Comparison of ENCODE assay signal across 8 cellular contexts in genomic region chr12:56118688-56119045, GRCh38. TPM values are rescaled to one million over a fixed set of nuclear protein-coding genes. Genes with fewer than 3 reads are reported as not detected.
DNase-seq lines count a peak whose midpoint lies in the region; ATAC-seq, FAIRE-seq and TF ChIP-seq lines count a peak whose summit lies in the region.

No MANE protein-coding gene starts in this region.

- TF ChIP-seq CTCF in CD14-positive monocyte (IDR thresholded peaks at IDR 0.05), result no peak
- TF ChIP-seq CTCF in H9 (conservative IDR thresholded peaks at IDR 0.05), result no peak
- no peak for TF ChIP-seq CTCF in activated CD8-positive, alpha-beta T cell treated with anti-CD3 and anti-CD28 coated beads for 36 hours (IDR thresholded peaks at IDR 0.05)
- no peak for TF ChIP-seq CTCF in keratinocyte (optimal IDR thresholded peaks at IDR 0.05 in 1 of 3, IDR thresholded peaks at IDR 0.05 in 1 of 3, conservative IDR thresholded peaks at IDR 0.05 in 1 of 3; ENCODE audit: extremely low read depth in 1 of 3, insufficient read depth in 2 of 3, low read length in 3 of 3)
- no peak for TF ChIP-seq CTCF in thyroid gland (IDR thresholded peaks at IDR 0.05)
- no peak for TF ChIP-seq CTCF in omental fat pad (IDR thresholded peaks at IDR 0.05)

- H4K8ac ChIP-seq in H9 (replicated peaks; ENCODE audit: insufficient read length, low read depth, low read length), result no peak overlapping the region

- no peaks in the 10 kb centered on the region for H3K9me1 ChIP-seq in keratinocyte (ENCODE audit: control insufficient read depth, extremely low read depth, insufficient read depth, low read length)

- peaks cover 44% of the 10 kb centered on the region for H3K4me1 Mint-ChIP-seq in CD14-positive monocyte
- peaks cover 25 to 27% of the 10 kb centered on the region in 2 experiments for H3K4me1 Mint-ChIP-seq in H9
- peaks cover 23% of the 10 kb centered on the region for H3K4me1 Mint-ChIP-seq in activated CD8-positive, alpha-beta T cell treated with anti-CD3 and anti-CD28 coated beads for 36 hours (ENCODE audit: low read depth)

- H3K27ac Mint-ChIP-seq in CD14-positive monocyte, result peak overlapping the region; percentile 96 to 100 (median 99)
- H3K27ac Mint-ChIP-seq in H9, result peak overlapping the region; percentile 74 to 99 (median 94)
- peak overlapping the region; percentile 100 for H3K27ac Mint-ChIP-seq in activated CD8-positive, alpha-beta T cell treated with anti-CD3 and anti-CD28 coated beads for 36 hours

- H3K4ac ChIP-seq in H9 (ENCODE audit: low read depth, low read length), result no peak overlapping the region

- ATAC-seq in activated CD8-positive, alpha-beta T cell treated with anti-CD3 and anti-CD28 coated beads for 36 hours, result peak; percentile 0
- no peak for ATAC-seq in omental fat pad (ENCODE audit: low FRiP score)

- H3K4me3 Mint-ChIP-seq in CD14-positive monocyte (peak overlapping the region; percentile 95 to 98), H9 (peak overlapping the region; percentile 97 to 98)
- H3K4me3 Mint-ChIP-seq in activated CD8-positive, alpha-beta T cell treated with anti-CD3 and anti-CD28 coated beads for 36 hours, result peak overlapping the region; percentile 89

- H2BK5ac ChIP-seq in H9 (ENCODE audit: insufficient read length, low read length), result no peak overlapping the region

- FAIRE-seq in keratinocyte (lab: Jason Lieb, UNC), result no peak

- H3K4me1 ChIP-seq in H9 (ENCODE audit: insufficient read depth, low read length) (no peaks in the 10 kb centered on the region; the same call in 1 of the 2 replicates), keratinocyte (ENCODE audit: control insufficient read depth, extremely low read depth, insufficient read depth, low read length) (peaks cover 26% of the 10 kb centered on the region), thyroid gland (peaks cover 14 to 19% of the 10 kb centered on the region in 2 donors)

- no peak overlapping the region for H2BK120ac ChIP-seq in H9 (ENCODE audit: low read depth, low read length, poor library complexity, severe bottlenecking)

- H3K27me3 ChIP-seq in H9 (ENCODE audit: insufficient read depth, low read length) (no peaks in the 10 kb centered on the region), keratinocyte (ENCODE audit: control insufficient read depth, extremely low read depth, insufficient read depth, low read length) (no peaks in the 10 kb centered on the region), thyroid gland (no peaks in the 10 kb centered on the region)

- dilution Hi-C loops in keratinocyte (cut with MboI; ENCODE audit: extremely low pct_ligation_motif_present, low sequenced_read_pairs), result no loop called here

- CTCF ChIA-PET in activated CD8-positive, alpha-beta T cell treated with anti-CD3 and anti-CD28 coated beads for 36 hours (lab: Charles Lee), result interaction anchor here (0.7 to 5.3 kb wide), 31 partner anchors 10 to 473 kb away, joined by 3 to 91 read pairs (median 5); partner anchors contain the start of genes ANKRD52, COQ10A, ESYT1 and MYL6

- H2BK20ac ChIP-seq in H9 (ENCODE audit: low read depth, low read length, poor library complexity, severe bottlenecking), result no peak overlapping the region

- POLR2A ChIA-PET in activated CD8-positive, alpha-beta T cell treated with anti-CD3 and anti-CD28 coated beads for 36 hours (lab: Charles Lee), result interaction anchor here (0.6 to 5.9 kb wide), 19 partner anchors 10 to 191 kb away, joined by 3 to 162 read pairs (median 10); partner anchors contain the start of genes ANKRD52, ERBB3, ESYT1 and MYL6

- no peak overlapping the region for H2AFZ ChIP-seq in H9 (ENCODE audit: low read length)
- H2AFZ ChIP-seq in keratinocyte (ENCODE audit: control insufficient read depth, low read length), result peak overlapping the region; percentile 18

- peak overlapping the region; percentile 70 for H3K4me2 ChIP-seq in H9 (ENCODE audit: insufficient read depth, insufficient read length, low read length)
- H3K4me2 ChIP-seq in keratinocyte (ENCODE audit: control insufficient read depth, extremely low read depth, insufficient read depth, low read depth, low read length), result peak overlapping the region; percentile 93

- H3K36me3 ChIP-seq in keratinocyte (ENCODE audit: control insufficient read depth in 2 of 2, extremely low read depth in 1 of 2, insufficient read depth in 2 of 2, low read length in 2 of 2) (peaks cover 5 to 30% of the 10 kb centered on the region in 2 experiments), thyroid gland (peaks cover 12% of the 10 kb centered on the region in 2 donors)

- no peak overlapping the region for H4K91ac ChIP-seq in H9 (ENCODE audit: insufficient read length, low read depth, low read length)

- H3K9ac ChIP-seq in H9 (ENCODE audit: extremely low read depth, insufficient read length, low read length), result peak overlapping the region; percentile 61
- H3K9ac ChIP-seq in keratinocyte (ENCODE audit: control insufficient read depth, extremely low read depth, insufficient read depth, low read length), result peak overlapping the region; percentile 77

- no peak overlapping the region for H3K56ac ChIP-seq in H9 (ENCODE audit: insufficient read length, low read depth, low read length)

- no peak overlapping the region for H3K14ac ChIP-seq in H9 (ENCODE audit: insufficient read depth, low read length)

- no peak overlapping the region for H2AK5ac ChIP-seq in H9 (ENCODE audit: insufficient read length, low read length)

- H4K5ac ChIP-seq in H9 (ENCODE audit: insufficient read length, low read depth, low read length), result no peak overlapping the region

- H3K9me3 ChIP-seq in H9 (ENCODE audit: control insufficient read depth, low read depth, low read length) (no peaks in the 10 kb centered on the region), keratinocyte (ENCODE audit: control insufficient read depth, low read depth, low read length) (no peaks in the 10 kb centered on the region), thyroid gland (no peaks in the 10 kb centered on the region)

- H3K36me3 Mint-ChIP-seq in CD14-positive monocyte (peaks cover 30 to 39% of the 10 kb centered on the region in 2 donors), H9 (ENCODE audit: insufficient read depth in 1 of 3, low read depth in 3 of 3) (peaks cover 30 to 51% (median 40%) of the 10 kb centered on the region in 3 experiments)
- peaks cover 41% of the 10 kb centered on the region for H3K36me3 Mint-ChIP-seq in activated CD8-positive, alpha-beta T cell treated with anti-CD3 and anti-CD28 coated beads for 36 hours (ENCODE audit: low read depth)

- H3T11ph ChIP-seq in H9 (ENCODE audit: low read length), result no peak overlapping the region

- no peaks in the 10 kb centered on the region for H3K79me1 ChIP-seq in H9 (ENCODE audit: insufficient read depth, low read depth, low read length, poor library complexity, severe bottlenecking)

- H3K27ac ChIP-seq in H9 (ENCODE audit: insufficient read length, low read depth, low read length), result no peak overlapping the region
- H3K27ac ChIP-seq in keratinocyte (ENCODE audit: control insufficient read depth, insufficient read depth, low read length), result peak overlapping the region; percentile 66
- peak overlapping the region; percentile 77 to 94 (median 87) for H3K27ac ChIP-seq in thyroid gland

- DNase-seq in CD14-positive monocyte (ENCODE audit: low spot score), result peak; percentile 54
- no peak for DNase-seq in H9
- DNase-seq in activated CD8-positive, alpha-beta T cell treated with anti-CD3 and anti-CD28 coated beads for 36 hours, result no peak
- DNase-seq in keratinocyte (ENCODE audit: low read depth, low spot score), result no peak
- DNase-seq in thyroid gland, result no peak
- DNase-seq in omental fat pad (ENCODE audit: low spot score), result no peak
- no peak for DNase-seq in activated CD4-positive, alpha-beta T cell treated with anti-CD3 and anti-CD28 coated beads, Interleukin-2, amount 50 U/mL, for 48 hours
- DNase-seq in DMS79 treated with DMSO at 0.1 percent for 48 hours (lab: John Stamatoyannopoulos, UW), result no peak

- H3K79me2 ChIP-seq in H9 (ENCODE audit: insufficient read depth, low read length), result peaks cover 3% of the 10 kb centered on the region; the same call in 1 of the 2 replicates
- peaks cover 11% of the 10 kb centered on the region for H3K79me2 ChIP-seq in keratinocyte (ENCODE audit: control insufficient read depth, insufficient read depth, low read length)

- H3K23me2 ChIP-seq in H9 (ENCODE audit: insufficient read length, low read depth, low read length, poor library complexity, severe bottlenecking), result peaks cover 8% of the 10 kb centered on the region

- H4K20me1 ChIP-seq in H9 (ENCODE audit: control insufficient read depth, insufficient read depth, insufficient read length) (no peaks in the 10 kb centered on the region), keratinocyte (ENCODE audit: control insufficient read depth, extremely low read depth, insufficient read depth, low read length) (no peaks in the 10 kb centered on the region)

- H3K27me3 Mint-ChIP-seq in CD14-positive monocyte (ENCODE audit: low read depth in 3 of 3) (no peaks in the 10 kb centered on the region), H9 (ENCODE audit: low read depth) (peaks cover 2% of the 10 kb centered on the region; the same call in 1 of the 2 replicates)
- no peaks in the 10 kb centered on the region for H3K27me3 Mint-ChIP-seq in activated CD8-positive, alpha-beta T cell treated with anti-CD3 and anti-CD28 coated beads for 36 hours

- H3K9me3 Mint-ChIP-seq in CD14-positive monocyte (no peaks in the 10 kb centered on the region), H9 (peaks cover 3 to 7% of the 10 kb centered on the region in 2 experiments; a peak in 2 of 5 replicates)
- H3K9me3 Mint-ChIP-seq in activated CD8-positive, alpha-beta T cell treated with anti-CD3 and anti-CD28 coated beads for 36 hours, result no peaks in the 10 kb centered on the region

- no peak overlapping the region for H3K18ac ChIP-seq in H9 (ENCODE audit: insufficient read length, low read depth, low read length)

- H3K4me3 ChIP-seq in keratinocyte (ENCODE audit: control insufficient read depth in 2 of 3, extremely low read depth in 1 of 3, insufficient read depth in 2 of 3, low read depth in 1 of 3, low read length in 3 of 3), result peak overlapping the region; percentile 69 to 72 (median 71)
- peak overlapping the region; percentile 56 to 83 (median 61) for H3K4me3 ChIP-seq in thyroid gland (replicated peaks in 1 of 3)

- intact Hi-C loops in CD14-positive monocyte (cut with micrococcal nuclease) (loop anchor here (2.0 to 10.0 kb wide), 7 partner anchors 34 to 294 kb away; partner anchors contain the start of genes RPS26 (in 2 of the 2), DNAJC14 (in 1 of the 2), MYL6 (in 1 of the 2) and MYL6B (in 1 of the 2)), thyroid gland (cut with DNase I) (no loop called here)
- intact Hi-C loops in activated CD8-positive, alpha-beta T cell treated with anti-CD3 and anti-CD28 coated beads for 36 hours (cut with micrococcal nuclease), result loop anchor here (2.0 to 5.0 kb wide), 4 partner anchors 34 to 104 kb away; partner anchors contain the start of genes MYL6B, RPS26 and SMARCC2

- H2BK12ac ChIP-seq in H9 (ENCODE audit: insufficient read length, low read depth, low read length), result no peak overlapping the region

- no peak overlapping the region for H2BK15ac ChIP-seq in H9 (ENCODE audit: low read depth, low read length)

- no peak overlapping the region for H3K23ac ChIP-seq in H9 (ENCODE audit: insufficient read length, low read depth, low read length)

- WGBS in H9 (ENCODE audit: extremely low coverage, insufficient read length, low lambda C conversion rate), result no CpG with 5 or more reads among the region's 10 CpGs
- 4 to 8% methylated on average over 10 of the region's 10 CpGs for WGBS in thyroid gland, 2 donors

- no peak for TF ChIP-seq POLR2A in thyroid gland (IDR thresholded peaks at IDR 0.05)

RNA-seq across cellular contexts. Expression of gene ZC3H10, which starts 0.6 kb away (rescaled TPM):
- 1 to 10 TPM; 1.7 to 1.8 TPM for polyA plus RNA-seq in CD14-positive monocyte
- total RNA-seq in H9 (2021), result 8.9 and 9.4 TPM in 2 replicates
- total RNA-seq in activated CD8-positive, alpha-beta T cell treated with anti-CD3 and anti-CD28 coated beads for 36 hours, result 1 to 10 TPM; 6.8 to 7.2 TPM
- polyA plus RNA-seq in keratinocyte, result 0.81 to 1.0 TPM (median 0.85 TPM) in 3 replicates
- polyA plus RNA-seq in keratinocyte (2011; ENCODE audit: low read depth), result 0.89 TPM
- polyA plus RNA-seq in keratinocyte (2011; cell fraction: cytosol; rRNA removed), result 0.43 and 0.44 TPM in 2 replicates
- 1.1 and 1.2 TPM in 2 replicates for polyA plus RNA-seq in keratinocyte (2011; cell fraction: nucleus; rRNA removed)
- 1.0 and 1.2 TPM in 2 replicates for polyA plus RNA-seq in keratinocyte (2012; ENCODE audit: low replicate concordance)
- 0.96 to 3.8 TPM (median 3.7 TPM) in 3 replicates for polyA minus RNA-seq in keratinocyte
- polyA minus RNA-seq in keratinocyte (2011; cell fraction: cytosol; rRNA and poly(A)+ RNA removed), result 0.58 TPM
- 0.95 and 1.2 TPM in 2 replicates for polyA minus RNA-seq in keratinocyte (2011; cell fraction: nucleus; rRNA and poly(A)+ RNA removed)
- total RNA-seq in thyroid gland, result 1 to 10 TPM; 4.7 to 7.7 (median 5.6) TPM
- total RNA-seq in omental fat pad, result 1 to 10 TPM; 3.5 to 5.5 (median 4.9) TPM

RNA-seq across cellular contexts. Expression of gene RPL41, which starts 2.2 kb away (rescaled TPM):
- polyA plus RNA-seq in CD14-positive monocyte (1,000 to 10,000 TPM; 2,986 to 3,308 TPM), keratinocyte (7,566 to 10,481 TPM (median 10,062 TPM) in 3 replicates)
- total RNA-seq in H9 (2021) (4,637 and 4,685 TPM in 2 replicates), thyroid gland (1,000 to 10,000 TPM; 1,344 to 2,817 (median 2,330) TPM), omental fat pad (1,000 to 10,000 TPM; 2,553 to 3,094 (median 2,929) TPM)
- 1,000 to 10,000 TPM; 5,401 to 5,452 TPM for total RNA-seq in activated CD8-positive, alpha-beta T cell treated with anti-CD3 and anti-CD28 coated beads for 36 hours
- polyA plus RNA-seq in keratinocyte (2011; ENCODE audit: low read depth), result 3,262 TPM
- polyA plus RNA-seq in keratinocyte (2011; cell fraction: cytosol; rRNA removed), result 13,641 and 15,426 TPM in 2 replicates
- polyA plus RNA-seq in keratinocyte (2011; cell fraction: nucleus; rRNA removed), result 4,005 and 4,039 TPM in 2 replicates
- 7,260 and 8,127 TPM in 2 replicates for polyA plus RNA-seq in keratinocyte (2012; ENCODE audit: low replicate concordance)
- 1,408 to 2,195 TPM (median 1,503 TPM) in 3 replicates for polyA minus RNA-seq in keratinocyte
- 1,298 TPM for polyA minus RNA-seq in keratinocyte (2011; cell fraction: cytosol; rRNA and poly(A)+ RNA removed)
- polyA minus RNA-seq in keratinocyte (2011; cell fraction: nucleus; rRNA and poly(A)+ RNA removed), result 272 and 374 TPM in 2 replicates

RNA-seq across cellular contexts. Expression of gene ESYT1, which starts 9.4 kb away (rescaled TPM):
- 10 to 100 TPM; 74.2 to 81.1 TPM for polyA plus RNA-seq in CD14-positive monocyte
- total RNA-seq in H9 (2021), result 111 and 112 TPM in 2 replicates
- total RNA-seq in activated CD8-positive, alpha-beta T cell treated with anti-CD3 and anti-CD28 coated beads for 36 hours, result 100 to 1,000 TPM; 154 to 160 TPM
- 140 to 205 TPM (median 141 TPM) in 3 replicates for polyA plus RNA-seq in keratinocyte
- polyA plus RNA-seq in keratinocyte (2011; ENCODE audit: low read depth), result 14.0 TPM
- 64.9 and 65.2 TPM in 2 replicates for polyA plus RNA-seq in keratinocyte (2011; cell fraction: cytosol; rRNA removed)
- polyA plus RNA-seq in keratinocyte (2011; cell fraction: nucleus; rRNA removed), result 375 and 378 TPM in 2 replicates
- polyA plus RNA-seq in keratinocyte (2012; ENCODE audit: low replicate concordance), result 47.7 and 113 TPM in 2 replicates
- polyA minus RNA-seq in keratinocyte, result 263 to 371 TPM (median 328 TPM) in 3 replicates
- polyA minus RNA-seq in keratinocyte (2011; cell fraction: cytosol; rRNA and poly(A)+ RNA removed), result 167 TPM
- 386 and 463 TPM in 2 replicates for polyA minus RNA-seq in keratinocyte (2011; cell fraction: nucleus; rRNA and poly(A)+ RNA removed)
- 10 to 100 TPM; 60.6 to 84.7 (median 68.7) TPM for total RNA-seq in thyroid gland
- total RNA-seq in omental fat pad, result 100 to 1,000 TPM; 129 to 447 (median 345) TPM

RNA-seq across cellular contexts. Expression of gene PA2G4, which starts 14.3 kb away (rescaled TPM):
- polyA plus RNA-seq in CD14-positive monocyte (10 to 100 TPM; 83.0 to 84.2 TPM), keratinocyte (247 to 505 TPM (median 480 TPM) in 3 replicates)
- total RNA-seq in H9 (2021) (248 TPM in 2 replicates), thyroid gland (100 to 1,000 TPM in 3 of 4 donors, 10 to 100 TPM in 1; 94.0 to 142 (median 122) TPM), omental fat pad (100 to 1,000 TPM in 3 of 4 donors, 10 to 100 TPM in 1; 90.2 to 232 (median 119) TPM)
- 100 to 1,000 TPM; 447 to 455 TPM for total RNA-seq in activated CD8-positive, alpha-beta T cell treated with anti-CD3 and anti-CD28 coated beads for 36 hours
- polyA plus RNA-seq in keratinocyte (2011; ENCODE audit: low read depth), result 147 TPM
- polyA plus RNA-seq in keratinocyte (2011; cell fraction: cytosol; rRNA removed), result 318 and 422 TPM in 2 replicates
- 225 and 331 TPM in 2 replicates for polyA plus RNA-seq in keratinocyte (2011; cell fraction: nucleus; rRNA removed)
- 153 and 296 TPM in 2 replicates for polyA plus RNA-seq in keratinocyte (2012; ENCODE audit: low replicate concordance)
- polyA minus RNA-seq in keratinocyte, result 43.9 to 207 TPM (median 82.7 TPM) in 3 replicates
- polyA minus RNA-seq in keratinocyte (2011; cell fraction: cytosol; rRNA and poly(A)+ RNA removed), result 155 TPM
- polyA minus RNA-seq in keratinocyte (2011; cell fraction: nucleus; rRNA and poly(A)+ RNA removed), result 48.2 and 81.0 TPM in 2 replicates

RNA-seq across cellular contexts. Expression of gene MYL6B, which starts 33.7 kb away (rescaled TPM):
- 1 to 10 TPM; 4.1 to 4.3 TPM for polyA plus RNA-seq in CD14-positive monocyte
- total RNA-seq in H9 (2021), result 165 and 168 TPM in 2 replicates
- 10 to 100 TPM; 60.3 to 66.9 TPM for total RNA-seq in activated CD8-positive, alpha-beta T cell treated with anti-CD3 and anti-CD28 coated beads for 36 hours
- polyA plus RNA-seq in keratinocyte, result 42.3 to 44.9 TPM (median 44.9 TPM) in 3 replicates
- polyA plus RNA-seq in keratinocyte (2011; ENCODE audit: low read depth), result 13.2 TPM
- 27.5 and 46.7 TPM in 2 replicates for polyA plus RNA-seq in keratinocyte (2011; cell fraction: cytosol; rRNA removed)
- 15.4 and 19.3 TPM in 2 replicates for polyA plus RNA-seq in keratinocyte (2011; cell fraction: nucleus; rRNA removed)
- 10.7 and 62.3 TPM in 2 replicates for polyA plus RNA-seq in keratinocyte (2012; ENCODE audit: low replicate concordance)
- polyA minus RNA-seq in keratinocyte, result 15.8 to 39.8 TPM (median 21.1 TPM) in 3 replicates
- 25.9 TPM for polyA minus RNA-seq in keratinocyte (2011; cell fraction: cytosol; rRNA and poly(A)+ RNA removed)
- 3.8 and 4.3 TPM in 2 replicates for polyA minus RNA-seq in keratinocyte (2011; cell fraction: nucleus; rRNA and poly(A)+ RNA removed)
- 100 to 1,000 TPM in 1 of 4 donors, 10 to 100 TPM in 3; 33.4 to 115 (median 48.1) TPM for total RNA-seq in thyroid gland
- 10 to 100 TPM; 25.8 to 42.4 (median 31.8) TPM for total RNA-seq in omental fat pad
